In the genomic region with DNA sequence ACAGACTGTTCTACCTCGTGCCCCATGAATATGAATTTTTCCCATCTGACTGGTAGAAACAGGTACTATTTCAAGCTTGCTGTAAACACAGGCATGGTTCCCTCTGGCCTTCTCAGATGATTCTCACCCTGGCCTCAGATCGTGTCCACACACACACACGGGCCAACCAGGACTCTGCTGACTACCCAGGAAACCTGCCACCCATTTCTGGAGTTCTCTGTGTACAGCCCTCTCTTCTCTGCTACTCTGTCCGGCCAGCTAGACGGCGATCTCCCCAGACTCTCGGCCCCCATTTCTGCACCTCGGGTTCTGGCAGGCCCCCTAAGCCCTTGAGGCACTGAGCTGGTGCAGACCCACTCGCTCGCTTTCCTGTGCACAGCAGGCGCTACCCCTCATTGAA, we compare ENCODE assay signal across 11 cellular contexts.
"Had no signal": no experiment of that assay in that cellular context is flagged by ENCODE, and none has a peak within 500 bp of the region (broad histone marks: within the 10 kb centered on the region; RNA-seq: fewer than 3 reads in every experiment).

No MANE protein-coding gene starts in this region.

- H3K4me3 ChIP-seq: hepatocyte, SJSA1, upper lobe of right lung had no signal

- ATAC-seq: activated T-helper 17 cell treated with anti-CD3 and anti-CD28 coated beads, Interleukin-2, amount 50 U/mL, for 72 hours; left lobe of liver; naive thymus-derived CD4-positive, alpha-beta T cell; upper lobe of right lung had no signal

- H3K27me3 ChIP-seq: hepatocyte, SJSA1, upper lobe of right lung had no signal

- H3K9me3 ChIP-seq: SJSA1, upper lobe of right lung had no signal

- DNase-seq: activated CD4-positive, CD25-positive, alpha-beta regulatory T cell treated with anti-CD3 and anti-CD28 coated beads, Interleukin-2, amount 50 U/mL, for 72 hours; activated naive CD4-positive, alpha-beta T cell treated with anti-CD3 and anti-CD28 coated beads, Interleukin-2, amount 50 U/mL, for 16 hours; amygdala; effector memory CD4-positive, alpha-beta T cell; islet precursor cell; naive thymus-derived CD4-positive, alpha-beta T cell; upper lobe of right lung had no signal

- H3K4me1 ChIP-seq: SJSA1, upper lobe of right lung had no signal

- H3K27ac ChIP-seq: hepatocyte, SJSA1, upper lobe of right lung had no signal
